ENCODE assay signal across 1 cellular context in the genomic region with DNA sequence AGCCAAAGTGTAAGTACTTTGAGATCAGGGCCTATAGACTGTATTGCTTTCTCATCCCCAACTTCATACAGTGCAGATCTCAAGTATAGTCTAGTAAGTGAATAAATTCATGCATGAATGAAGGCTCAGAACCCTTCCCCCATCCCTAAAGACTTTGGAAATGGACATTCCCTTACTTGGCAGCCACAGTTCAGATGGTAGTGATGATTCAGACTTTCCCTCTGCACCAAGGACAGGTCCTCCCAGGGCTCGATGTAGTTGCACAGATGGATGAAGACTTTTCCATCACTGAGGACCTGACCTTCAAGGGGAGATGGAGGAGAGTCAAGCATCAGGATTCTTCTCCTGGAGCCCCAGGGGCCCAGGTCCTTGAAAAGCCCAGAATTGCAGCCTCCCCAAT.
A peak's percentile ranks its signal among the peaks of the same experiment; 100 is the strongest.
TF ChIP-seq lines count a peak whose summit lies in the region.

No MANE protein-coding gene starts in this region.

TF ChIP-seq in SK-N-SH, 30 proteins besides CTCF, POLR2A, EP300 and RAD21 (continued from another document):
- TF ChIP-seq, protein P1, sequence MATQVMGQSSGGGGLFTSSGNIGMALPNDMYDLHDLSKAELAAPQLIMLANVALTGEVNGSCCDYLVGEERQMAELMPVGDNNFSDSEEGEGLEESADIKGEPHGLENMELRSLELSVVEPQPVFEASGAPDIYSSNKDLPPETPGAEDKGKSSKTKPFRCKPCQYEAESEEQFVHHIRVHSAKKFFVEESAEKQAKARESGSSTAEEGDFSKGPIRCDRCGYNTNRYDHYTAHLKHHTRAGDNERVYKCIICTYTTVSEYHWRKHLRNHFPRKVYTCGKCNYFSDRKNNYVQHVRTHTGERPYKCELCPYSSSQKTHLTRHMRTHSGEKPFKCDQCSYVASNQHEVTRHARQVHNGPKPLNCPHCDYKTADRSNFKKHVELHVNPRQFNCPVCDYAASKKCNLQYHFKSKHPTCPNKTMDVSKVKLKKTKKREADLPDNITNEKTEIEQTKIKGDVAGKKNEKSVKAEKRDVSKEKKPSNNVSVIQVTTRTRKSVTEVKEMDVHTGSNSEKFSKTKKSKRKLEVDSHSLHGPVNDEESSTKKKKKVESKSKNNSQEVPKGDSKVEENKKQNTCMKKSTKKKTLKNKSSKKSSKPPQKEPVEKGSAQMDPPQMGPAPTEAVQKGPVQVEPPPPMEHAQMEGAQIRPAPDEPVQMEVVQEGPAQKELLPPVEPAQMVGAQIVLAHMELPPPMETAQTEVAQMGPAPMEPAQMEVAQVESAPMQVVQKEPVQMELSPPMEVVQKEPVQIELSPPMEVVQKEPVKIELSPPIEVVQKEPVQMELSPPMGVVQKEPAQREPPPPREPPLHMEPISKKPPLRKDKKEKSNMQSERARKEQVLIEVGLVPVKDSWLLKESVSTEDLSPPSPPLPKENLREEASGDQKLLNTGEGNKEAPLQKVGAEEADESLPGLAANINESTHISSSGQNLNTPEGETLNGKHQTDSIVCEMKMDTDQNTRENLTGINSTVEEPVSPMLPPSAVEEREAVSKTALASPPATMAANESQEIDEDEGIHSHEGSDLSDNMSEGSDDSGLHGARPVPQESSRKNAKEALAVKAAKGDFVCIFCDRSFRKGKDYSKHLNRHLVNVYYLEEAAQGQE (IDR thresholded peaks at IDR 0.05; ENCODE audit: low read depth, low read length): peak; percentile 53; the same call in 1 of the 2 replicates
